Comparison of ENCODE assay signal across 11 cellular contexts in the genomic region with DNA sequence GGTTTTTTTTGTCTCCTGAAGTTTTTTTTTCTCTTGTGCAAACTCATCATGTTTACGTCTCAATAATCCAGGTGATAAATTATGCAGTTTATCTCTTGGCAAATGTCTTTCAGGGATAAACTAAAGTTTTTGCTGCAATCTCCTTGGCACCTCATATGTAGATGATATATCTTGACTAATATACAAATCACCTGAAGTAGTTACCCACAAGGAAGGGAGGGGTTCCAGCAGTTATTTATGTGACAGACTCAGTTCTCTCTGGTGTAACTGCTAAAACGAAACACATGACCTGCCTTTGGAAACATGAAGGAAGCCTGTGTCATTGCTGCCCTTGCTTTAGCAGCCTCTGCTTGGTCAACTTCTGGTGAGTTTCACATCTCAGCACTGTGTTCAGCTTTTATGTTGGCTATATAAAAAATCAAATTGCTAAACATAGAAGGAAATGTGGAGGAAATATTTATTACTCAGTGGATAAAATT. TPM values are rescaled to one million over a fixed set of nuclear protein-coding genes. Genes with fewer than 3 reads are reported as not detected.
A peak's percentile ranks its signal among the peaks of the same experiment; 100 is the strongest.
DNase-seq lines count a peak whose midpoint lies in the region; ATAC-seq and TF ChIP-seq lines count a peak whose summit lies in the region.
"Had no signal": no experiment of that assay in that cellular context is flagged by ENCODE, and none has a peak within 500 bp of the region (broad histone marks: within the 10 kb centered on the region; RNA-seq: fewer than 3 reads in every experiment).

No MANE protein-coding gene starts in this region.

- no peaks in the 10 kb centered on the region for H3K9me3 ChIP-seq in RWPE2 (ENCODE audit: severe bottlenecking)

- H3K27me3 ChIP-seq in RWPE2 (ENCODE audit: insufficient read depth, poor library complexity, severe bottlenecking) (no peaks in the 10 kb centered on the region), dorsolateral prefrontal cortex (no peaks in the 10 kb centered on the region)

- no peak for DNase-seq in RWPE2 (ENCODE audit: low spot score)
- DNase-seq in foreskin fibroblast = peak; percentile 35 to 66
- peak; percentile 1 for DNase-seq in skeletal muscle cell (ENCODE audit: low read depth)
- no peak for DNase-seq in dorsolateral prefrontal cortex
- DNase-seq in NCI-H2029 (lab: John Stamatoyannopoulos, UW) = no peak
- no peak for DNase-seq in germinal center (ENCODE audit: low spot score)
- DNase-seq: activated T-cell treated with anti-CD3 and anti-CD28 coated beads, Interleukin-2, amount 50 U/mL, for 72 hours; cortex of kidney; NCI-H69 had no signal

- ATAC-seq in GM18498 (IDR thresholded peaks at IDR 0.05; ENCODE audit: unreplicated experiment) (peak; percentile 55), RWPE2 (ENCODE audit: low read depth) (peak; percentile 46), GM18520 (IDR thresholded peaks at IDR 0.05; ENCODE audit: unreplicated experiment) (no peak)
- ATAC-seq: activated T-cell treated with anti-CD3 and anti-CD28 coated beads, Interleukin-2, amount 50 U/mL, for 72 hours had no signal

- intact Hi-C loops in dorsolateral prefrontal cortex (cut with DNase I) = loop anchor here (5.0 to 10.0 kb wide), 3 partner anchors 40 to 267 kb away; a partner anchor contains a TSS

- H3K4me3 ChIP-seq in RWPE2 (ENCODE audit: severe bottlenecking) = no peak overlapping the region
- H3K4me3 ChIP-seq in foreskin fibroblast (ENCODE audit: low read depth in 1 of 2, low read length in 2 of 2) = no peak overlapping the region
- no peak overlapping the region for H3K4me3 ChIP-seq in skeletal muscle cell (ENCODE audit: low read depth, low read length)
- no peak overlapping the region for H3K4me3 ChIP-seq in dorsolateral prefrontal cortex

- H3K36me3 ChIP-seq in RWPE2 (ENCODE audit: low read depth) = peaks cover 27% of the 10 kb centered on the region

- no peak for TF ChIP-seq CTCF in RWPE2 (IDR thresholded peaks at IDR 0.05; ENCODE audit: poor library complexity, severe bottlenecking)
- no peak for TF ChIP-seq CTCF in foreskin fibroblast (IDR thresholded peaks at IDR 0.05; ENCODE audit: low read depth, low read length)
- TF ChIP-seq CTCF in dorsolateral prefrontal cortex (IDR thresholded peaks at IDR 0.05 in 54 of 56, conservative IDR thresholded peaks at IDR 0.05 in 2 of 56; ENCODE audit: low read depth in 1 of 56, partially characterized antibody in 56 of 56) = no peak

- H3K4me1 ChIP-seq in RWPE2 (ENCODE audit: insufficient read depth, poor library complexity, severe bottlenecking) = peaks cover 6% of the 10 kb centered on the region

- H3K27ac ChIP-seq in RWPE2 (ENCODE audit: poor library complexity, severe bottlenecking) = no peak overlapping the region
- no peak overlapping the region for H3K27ac ChIP-seq in dorsolateral prefrontal cortex

RNA-seq across cellular contexts. Expression of a gene that starts 39.3 kb away (rescaled TPM):
- total RNA-seq in dorsolateral prefrontal cortex = 10 to 100 TPM; 12.9 to 46.2 (median 27.1) TPM

Comparison
In these comparisons a context has a peak if more than half of its experiments do, and no peak if none do; other contexts are left out.
1. DNase-seq: peak in foreskin fibroblast (2 of 2) and skeletal muscle cell (single experiment); none in RWPE2 (single experiment), dorsolateral prefrontal cortex (0 of 10), NCI-H2029 (single experiment) and germinal center (single experiment).